Comparison of ENCODE assay signal across 23 cellular contexts in the genomic region with DNA sequence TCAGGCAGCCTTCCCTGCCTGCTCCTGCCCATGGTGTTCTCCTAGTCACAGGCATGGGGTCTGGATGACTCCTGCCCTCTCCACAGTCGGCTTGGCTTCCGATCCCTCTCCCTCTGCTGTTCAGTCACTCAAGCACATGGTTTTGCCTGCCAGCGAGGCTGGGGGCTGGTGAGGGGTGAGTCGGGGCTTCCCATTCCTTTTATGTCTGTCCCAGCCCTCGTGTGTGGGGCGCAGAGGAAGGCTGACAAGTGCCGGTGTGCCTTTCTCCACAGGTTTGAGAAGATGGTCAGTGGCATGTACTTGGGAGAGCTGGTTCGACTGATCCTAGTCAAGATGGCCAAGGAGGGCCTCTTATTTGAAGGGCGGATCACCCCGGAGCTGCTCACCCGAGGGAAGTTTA. TPM values are rescaled to one million over a fixed set of nuclear protein-coding genes. Genes with fewer than 3 reads are reported as not detected.
A peak's percentile ranks its signal among the peaks of the same experiment; 100 is the strongest.
DNase-seq lines count a peak whose midpoint lies in the region; ATAC-seq and TF ChIP-seq lines count a peak whose summit lies in the region.
"Had no signal": no experiment of that assay in that cellular context is flagged by ENCODE, and none has a peak within 500 bp of the region (broad histone marks: within the 10 kb centered on the region; RNA-seq: fewer than 3 reads in every experiment).

No MANE protein-coding gene starts in this region.

- H2BK120ac ChIP-seq in IMR-90 (ENCODE audit: low read depth, low read length), result no peak overlapping the region

- H3K4me1 ChIP-seq in IMR-90 (ENCODE audit: control insufficient read depth, insufficient read depth, low read length) (peaks cover 5% of the 10 kb centered on the region; the same call in 1 of the 2 replicates), ascending aorta (peaks cover 11 to 25% of the 10 kb centered on the region in 2 donors), thoracic aorta (ENCODE audit: control insufficient read depth in 1 of 2, low read depth in 2 of 2) (peaks cover 15 to 32% of the 10 kb centered on the region in 2 donors)

- TF ChIP-seq CTCF in IMR-90 (conservative IDR thresholded peaks at IDR 0.05; ENCODE audit: low read depth, low read length), result no peak
- TF ChIP-seq CTCF in ascending aorta (IDR thresholded peaks at IDR 0.05), result no peak
- no peak for TF ChIP-seq CTCF in thoracic aorta (IDR thresholded peaks at IDR 0.05)

- no peak overlapping the region for H2AFZ ChIP-seq in IMR-90 (replicated peaks; ENCODE audit: low read length, poor library complexity)

- no TSS peak for BruUV-seq in IMR-90 (replicated peaks; lab: Mats Ljungman, UMichigan)

- 81% methylated on average over 6 of the region's 11 CpGs; no CpG with 5 or more reads in 1 of the 2 experiments for WGBS in IMR-90 (ENCODE audit: extremely low coverage in 2 of 2, insufficient read length in 1 of 2), 2 experiments

- H2BK15ac ChIP-seq in IMR-90 (ENCODE audit: low read depth, low read length), result no peak overlapping the region

- no peak overlapping the region for H3K18ac ChIP-seq in IMR-90 (ENCODE audit: low read depth, low read length)

- H3K4me3 ChIP-seq in IMR-90 (ENCODE audit: insufficient read depth, low read depth, low read length) (no peak overlapping the region), ascending aorta (no peak overlapping the region), thoracic aorta (no peak overlapping the region)
- H3K4me3 ChIP-seq: testis had no signal

- H3K27ac ChIP-seq in IMR-90 (ENCODE audit: insufficient read depth, low read length), result no peak overlapping the region
- H3K27ac ChIP-seq in ascending aorta, result peak overlapping the region; percentile 71 to 75
- H3K27ac ChIP-seq in layer of hippocampus (ENCODE audit: low read depth, low read length), result peak overlapping the region; percentile 4
- H3K27ac ChIP-seq in thoracic aorta, result peak overlapping the region; percentile 43 to 74

- CTCF ChIA-PET in IMR-90 (lab: Yijun Ruan, JAX), result no interaction called here

- no peak overlapping the region for H2BK5ac ChIP-seq in IMR-90 (ENCODE audit: low read depth, low read length, poor library complexity, severe bottlenecking)

- DNase-seq in IMR-90 (no peak), ascending aorta (ENCODE audit: low spot score in 2 of 2) (no peak), thoracic aorta (ENCODE audit: low spot score) (no peak), 8988T (no peak)
- DNase-seq: activated CD4-positive, alpha-beta T cell treated with anti-CD3 and anti-CD28 coated beads for 4 hours; activated CD8-positive, alpha-beta memory T cell treated with anti-CD3 and anti-CD28 coated beads, Interleukin-2, amount 50 U/mL, for 4 hours; activated gamma-delta T cell; amniotic stem cell; cerebellar nuclear complex; endodermal cell; Kasumi-1; left colon; NCI-H1105 treated with DMSO at 0.1 percent for 48 hours; NCI-H524; retina; stimulated activated CD4-positive, alpha-beta T cell treated with anti-CD3 and anti-CD28 coated beads, Interleukin-15, amount 100 ng/mL, for 24 hours; testis had no signal

- H3K9me3 ChIP-seq in IMR-90 (ENCODE audit: control insufficient read depth, insufficient read depth, low read length) (no peaks in the 10 kb centered on the region), ascending aorta (no peaks in the 10 kb centered on the region), thoracic aorta (no peaks in the 10 kb centered on the region)
- H3K9me3 ChIP-seq: testis had no signal

- no peaks in the 10 kb centered on the region for H4K20me1 ChIP-seq in IMR-90 (ENCODE audit: insufficient read depth, low read length)

- ATAC-seq in IMR-90 (ENCODE audit: low read depth) (no peak), thoracic aorta (ENCODE audit: insufficient number of reproducible peaks, low FRiP score, low read depth) (no peak), GM21717 (IDR thresholded peaks at IDR 0.05; ENCODE audit: unreplicated experiment) (no peak), HG02938 (IDR thresholded peaks at IDR 0.05; ENCODE audit: unreplicated experiment) (no peak)
- ATAC-seq: left colon had no signal

- no peak overlapping the region for H3K4me2 ChIP-seq in IMR-90 (ENCODE audit: low read depth, low read length)

- H4K5ac ChIP-seq in IMR-90 (ENCODE audit: low read depth, low read length), result no peak overlapping the region

- H3K56ac ChIP-seq in IMR-90 (ENCODE audit: extremely low read depth, insufficient read depth, low read length), result no peak overlapping the region

- H4K8ac ChIP-seq in IMR-90 (ENCODE audit: low read depth in 2 of 2, low read length in 2 of 2), result no peak overlapping the region

- intact Hi-C loops in IMR-90 (cut with micrococcal nuclease), result no loop called here
- intact Hi-C loops in ascending aorta (cut with DNase I), result loop anchor here (5.0 kb wide), 2 partner anchors 44 to 59 kb away; no protein-coding TSS in a partner anchor

- H3K23ac ChIP-seq in IMR-90 (ENCODE audit: low read depth, low read length), result no peak overlapping the region

- dilution Hi-C loops in IMR-90 (cut with HindIII; ENCODE audit: low sequenced_read_pairs, unreplicated experiment), result no loop called here

- in situ Hi-C loops in IMR-90 (cut with MboI; ENCODE audit: low sequenced_read_pairs), result no loop called here

- no peak for TF ChIP-seq RAD21 in IMR-90 (IDR thresholded peaks at IDR 0.05; ENCODE audit: low read length)

- no peak overlapping the region for H3K9ac ChIP-seq in IMR-90 (ENCODE audit: low read depth, low read length)

- TF ChIP-seq POLR2A in IMR-90 (IDR thresholded peaks at IDR 0.05; ENCODE audit: low read depth, low read length), result no peak

- H2BK20ac ChIP-seq in IMR-90 (ENCODE audit: low read depth, low read length), result no peak overlapping the region

- no peak overlapping the region for H3K4ac ChIP-seq in IMR-90 (ENCODE audit: low read depth, low read length)

- POLR2A ChIA-PET in IMR-90 (lab: Charles Lee; ENCODE audit: unreplicated experiment), result no interaction called here

- H3K14ac ChIP-seq in IMR-90 (replicated peaks; ENCODE audit: low read depth, low read length), result no peak overlapping the region

- 0 out of 2 replicates have a peak, but pooled peaks cover 5% of the 10 kb centered on the region for H3K9me1 ChIP-seq in IMR-90 (ENCODE audit: insufficient read depth, low read length)

- peaks cover 6 to 25% of the 10 kb centered on the region in 2 experiments; a peak in 3 of 4 replicates for H3K79me1 ChIP-seq in IMR-90 (ENCODE audit: low read depth in 1 of 2, low read length in 2 of 2)

- no peak overlapping the region for H2AK5ac ChIP-seq in IMR-90 (ENCODE audit: low read depth, low read length)

- no peak overlapping the region for H4K91ac ChIP-seq in IMR-90 (ENCODE audit: insufficient read depth, low read depth, low read length)

- H2AK9ac ChIP-seq in IMR-90 (replicated peaks; ENCODE audit: low read depth, low read length, poor library complexity), result peak overlapping the region; percentile 62

- H3K36me3 ChIP-seq in IMR-90 (ENCODE audit: control insufficient read depth, insufficient read depth, low read length) (peaks cover 34% of the 10 kb centered on the region), ascending aorta (peaks cover 57 to 65% of the 10 kb centered on the region in 2 donors), thoracic aorta (peaks cover 18% of the 10 kb centered on the region)

- H3K27me3 ChIP-seq in IMR-90 (ENCODE audit: control insufficient read depth, insufficient read depth, low read length), result no peaks in the 10 kb centered on the region
- no peaks in the 10 kb centered on the region for H3K27me3 ChIP-seq in ascending aorta
- peaks cover 2% of the 10 kb centered on the region for H3K27me3 ChIP-seq in layer of hippocampus (ENCODE audit: control insufficient read depth, insufficient read depth, low read length)
- no peaks in the 10 kb centered on the region for H3K27me3 ChIP-seq in thoracic aorta (replicated peaks; ENCODE audit: insufficient read depth)
- H3K27me3 ChIP-seq: testis had no signal

TF ChIP-seq in IMR-90, 13 proteins besides CTCF, POLR2A, EP300 and RAD21:
- TF ChIP-seq NFE2L2 (IDR thresholded peaks at IDR 0.05; ENCODE audit: low read depth, low read length), result no peak
- no peak for TF ChIP-seq SMC3 (IDR thresholded peaks at IDR 0.05; ENCODE audit: low read depth, low read length)
- no peak for TF ChIP-seq FOS (IDR thresholded peaks at IDR 0.05; ENCODE audit: low read depth, low read length)
- no peak for TF ChIP-seq MAFK (IDR thresholded peaks at IDR 0.05; ENCODE audit: low read depth, low read length)

RNA-seq across cellular contexts. Expression of a gene that starts 40.1 kb away (rescaled TPM):
- total RNA-seq in IMR-90 (2012; rRNA removed) (not detected in 2 replicates), ascending aorta (not detected), thoracic aorta (under 1 TPM in 1 of 2 donors, not detected in 1; 0.27 TPM)
- polyA plus RNA-seq in IMR-90 (2012; rRNA removed), result not detected in 2 replicates
- 0.03 TPM in 1 of 2 replicates, not detected in the other for polyA plus RNA-seq in IMR-90 (2012; cell fraction: cytosol; rRNA removed)
- not detected in 2 replicates for polyA plus RNA-seq in IMR-90 (2012; cell fraction: nucleus; rRNA removed; ENCODE audit: low replicate concordance)
- total RNA-seq: B cell, endodermal cell, H1, HT1080 had no signal
